ENCODE assay signal across 8 cellular contexts in the genomic region with DNA sequence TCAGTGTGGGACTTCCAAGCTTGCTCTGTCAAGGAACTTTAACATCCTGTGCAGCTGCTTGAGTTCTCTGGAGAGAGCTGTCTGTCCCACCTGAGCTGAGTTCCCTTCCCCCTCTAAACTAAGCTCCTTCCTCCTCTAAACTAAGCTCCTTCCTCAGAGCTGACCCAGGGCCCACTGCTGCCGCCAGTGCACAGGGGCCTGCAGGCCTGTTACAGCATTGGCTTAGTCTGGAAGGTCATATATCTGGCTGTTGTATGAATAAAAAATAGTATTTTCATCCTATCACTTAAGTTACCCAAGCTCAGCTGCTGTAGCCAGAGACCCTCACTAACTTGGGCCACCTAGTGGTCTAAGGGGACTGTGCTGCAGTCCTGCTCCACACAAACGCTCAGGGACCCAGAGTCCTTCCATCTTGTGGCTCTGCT.
A peak's percentile ranks its signal among the peaks of the same experiment; 100 is the strongest.
DNase-seq lines count a peak whose midpoint lies in the region; ATAC-seq and TF ChIP-seq lines count a peak whose summit lies in the region.

No MANE protein-coding gene starts in this region.

- no peaks in the 10 kb centered on the region for H3K36me3 ChIP-seq in parathyroid adenoma (ENCODE audit: control insufficient read depth, insufficient read depth, low read length)

- no peak overlapping the region for H2AFZ ChIP-seq in parathyroid adenoma

- no peaks in the 10 kb centered on the region for H3K79me2 ChIP-seq in parathyroid adenoma

- DNase-seq in ELR (ENCODE audit: low read depth) (peak; percentile 41), NCI-H1694 treated with DMSO at 0.1 percent for 48 hours (lab: John Stamatoyannopoulos, UW) (peak; percentile 88), dermis microvascular lymphatic vessel endothelial cell (ENCODE audit: low read depth in 2 of 2) (peak; percentile 20 to 45), NCI-H774 (lab: John Stamatoyannopoulos, UW) (no peak)
- DNase-seq in activated CD4-positive, alpha-beta T cell treated with anti-CD3 and anti-CD28 coated beads, Interleukin-2, amount 50 U/mL, for 48 hours = no peak
- no peak for DNase-seq in stimulated activated CD4-positive, alpha-beta T cell treated with anti-CD3 and anti-CD28 coated beads, Interleukin-2, amount 100 ng/mL, for 24 hours

- TF ChIP-seq CTCF in parathyroid adenoma (IDR thresholded peaks at IDR 0.05) = no peak

- H3K4me1 ChIP-seq in parathyroid adenoma = no peaks in the 10 kb centered on the region

- H3K27me3 ChIP-seq in parathyroid adenoma (ENCODE audit: control insufficient read depth, insufficient read depth, low read length) = no peaks in the 10 kb centered on the region

- no peaks in the 10 kb centered on the region for H3K9me3 ChIP-seq in parathyroid adenoma (ENCODE audit: control insufficient read depth, low read length)

- H3K4me3 ChIP-seq in parathyroid adenoma (ENCODE audit: low read depth, low read length) = no peak overlapping the region

- ATAC-seq in HG02970 (IDR thresholded peaks at IDR 0.05; ENCODE audit: low FRiP score, unreplicated experiment) = no peak

- H3K9ac ChIP-seq in parathyroid adenoma = no peak overlapping the region

- H3K4me2 ChIP-seq in parathyroid adenoma (ENCODE audit: low read length) = no peak overlapping the region

- peak overlapping the region; percentile 19 for H3K27ac ChIP-seq in parathyroid adenoma

Comparison
In these comparisons a context has a peak if more than half of its experiments do, and no peak if none do; other contexts are left out.
1. DNase-seq: peak in ELR (single experiment), NCI-H1694 treated with DMSO at 0.1 percent for 48 hours (single experiment) and dermis microvascular lymphatic vessel endothelial cell (2 of 2); none in activated CD4-positive, alpha-beta T cell treated with anti-CD3 and anti-CD28 coated beads, Interleukin-2, amount 50 U/mL, for 48 hours (0 of 2), NCI-H774 (single experiment) and stimulated activated CD4-positive, alpha-beta T cell treated with anti-CD3 and anti-CD28 coated beads, Interleukin-2, amount 100 ng/mL, for 24 hours (0 of 2).